ENCODE assay signal across 10 cellular contexts in the genomic region with DNA sequence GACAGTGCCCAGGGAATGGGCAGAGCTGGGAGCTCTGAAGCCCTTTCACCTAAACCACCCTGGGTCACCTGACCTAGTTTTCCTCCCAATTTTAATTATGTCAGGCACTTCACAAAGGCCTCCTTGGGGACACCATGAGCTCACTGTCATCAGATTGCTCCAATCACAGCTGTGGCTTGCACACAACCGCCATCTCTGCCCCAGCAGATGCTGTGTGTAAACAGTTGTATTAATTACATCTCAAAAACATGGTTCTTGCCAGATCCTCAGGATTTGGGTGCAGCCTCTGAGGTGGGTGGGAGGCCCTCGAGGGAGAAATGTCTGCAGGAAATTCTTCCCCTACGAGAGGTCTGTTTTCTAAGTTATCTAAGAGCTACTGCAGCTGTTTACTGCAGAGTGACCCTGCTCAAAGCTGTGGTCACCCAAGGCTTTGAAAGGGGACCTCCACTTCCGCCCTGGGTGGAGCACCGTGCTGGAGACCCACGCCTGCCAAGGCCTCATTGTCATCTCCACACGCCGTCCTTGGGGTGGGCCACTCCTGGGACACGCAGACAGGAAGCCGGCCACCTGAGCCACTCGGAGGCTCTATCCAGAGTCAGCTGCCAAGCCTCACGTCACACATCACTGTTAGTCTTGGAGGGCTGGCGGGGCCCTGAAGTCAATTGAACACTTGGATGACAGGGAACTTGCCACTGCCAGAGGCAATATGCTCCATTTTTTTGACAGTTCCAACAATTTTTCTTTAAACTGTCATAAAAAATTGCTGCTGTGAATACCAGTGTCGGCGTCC.
A peak's percentile ranks its signal among the peaks of the same experiment; 100 is the strongest.
DNase-seq lines count a peak whose midpoint lies in the region; ATAC-seq and TF ChIP-seq lines count a peak whose summit lies in the region.
"Had no signal": no experiment of that assay in that cellular context is flagged by ENCODE, and none has a peak within 500 bp of the region (broad histone marks: within the 10 kb centered on the region; RNA-seq: fewer than 3 reads in every experiment).

No MANE protein-coding gene starts in this region.

- H3K27me3 ChIP-seq in duodenal mucosa (ENCODE audit: control insufficient read depth in 1 of 2, insufficient read depth in 2 of 2, low read length in 2 of 2) (no peaks in the 10 kb centered on the region), lung (ENCODE audit: control insufficient read depth, insufficient read depth) (no peaks in the 10 kb centered on the region), thymus (ENCODE audit: control insufficient read depth, insufficient read depth) (no peaks in the 10 kb centered on the region)

- H3K4me1 Mint-ChIP-seq in activated T-cell treated with anti-CD3 and anti-CD28 coated beads, Interleukin-2, amount 50 U/mL, for 4 hours (ENCODE audit: low read depth), result peaks cover 3% of the 10 kb centered on the region

- H3K4me1 ChIP-seq in duodenal mucosa (ENCODE audit: control insufficient read depth in 1 of 2, insufficient read depth in 2 of 2, low read length in 2 of 2) (peaks cover under 1 to 15% of the 10 kb centered on the region in 2 donors), lung (ENCODE audit: control insufficient read depth in 2 of 2, insufficient read depth in 2 of 2, low read length in 2 of 2) (peaks cover 0 to 19% of the 10 kb centered on the region in 2 donors), thymus (ENCODE audit: control insufficient read depth, insufficient read depth, low read length) (no peaks in the 10 kb centered on the region)

- TF ChIP-seq CTCF in lung (IDR thresholded peaks at IDR 0.05; ENCODE audit: control extremely low read depth, extremely low read depth), result no peak

- no peak overlapping the region for H3K9ac ChIP-seq in duodenal mucosa (ENCODE audit: low read depth in 1 of 2, low read length in 2 of 2)

- DNase-seq in NCI-H2029 (lab: John Stamatoyannopoulos, UW) (peak; percentile 94), lung (ENCODE audit: low spot score) (no peak), NCI-H524 treated with DMSO at 0.1 percent for 48 hours (lab: John Stamatoyannopoulos, UW) (no peak)
- no peak for DNase-seq in activated T-cell treated with anti-CD3 and anti-CD28 coated beads, Interleukin-2, amount 50 U/mL, for 4 hours
- no peak for DNase-seq in stimulated activated CD4-positive, alpha-beta T cell treated with anti-CD3 and anti-CD28 coated beads, Interleukin-1b, Interleukin-23, amount 100 ng/mL, for 48 hours
- DNase-seq: activated CD4-positive, CD25-positive, alpha-beta regulatory T cell treated with anti-CD3 and anti-CD28 coated beads, Interleukin-2, amount 50 U/mL, for 72 hours; stimulated activated CD8-positive, alpha-beta memory T cell treated with anti-CD3 and anti-CD28 coated beads, Interleukin-4, amount 100 ng/mL, for 48 hours had no signal

- H3K27me3 Mint-ChIP-seq in activated T-cell treated with anti-CD3 and anti-CD28 coated beads, Interleukin-2, amount 50 U/mL, for 4 hours (ENCODE audit: low read depth), result peaks cover 14% of the 10 kb centered on the region

- H3K9me3 ChIP-seq in duodenal mucosa (ENCODE audit: control insufficient read depth in 1 of 2, low read length in 2 of 2) (no peaks in the 10 kb centered on the region), lung (ENCODE audit: control insufficient read depth in 2 of 2, insufficient read depth in 1 of 2, low read length in 1 of 2) (no peaks in the 10 kb centered on the region), thymus (ENCODE audit: control insufficient read depth) (peaks cover 2% of the 10 kb centered on the region)

- H3K9me3 Mint-ChIP-seq in activated T-cell treated with anti-CD3 and anti-CD28 coated beads, Interleukin-2, amount 50 U/mL, for 4 hours, result no peaks in the 10 kb centered on the region

- ATAC-seq in lung (ENCODE audit: insufficient read depth, low FRiP score) (peak; percentile 30), GM18519 (IDR thresholded peaks at IDR 0.05; ENCODE audit: low FRiP score, unreplicated experiment) (no peak)
- ATAC-seq in activated T-cell treated with anti-CD3 and anti-CD28 coated beads, Interleukin-2, amount 50 U/mL, for 4 hours, result no peak

- H3K36me3 ChIP-seq in duodenal mucosa (ENCODE audit: control insufficient read depth in 1 of 2, insufficient read depth in 2 of 2, low read length in 2 of 2), result no peaks in the 10 kb centered on the region
- no peaks in the 10 kb centered on the region for H3K36me3 ChIP-seq in lung (ENCODE audit: control insufficient read depth in 2 of 2, insufficient read depth in 2 of 2, low read length in 2 of 2)
- H3K36me3 ChIP-seq in thymus (ENCODE audit: control insufficient read depth, insufficient read depth), result no peaks in the 10 kb centered on the region

- H3K27ac ChIP-seq in duodenal mucosa (ENCODE audit: low read depth, low read length), result peak overlapping the region; percentile 11
- peak overlapping the region in 1 of 2 donors; percentile 66 for H3K27ac ChIP-seq in lung (ENCODE audit: low read depth in 1 of 2, low read length in 1 of 2)
- peak overlapping the region; percentile 67 for H3K27ac ChIP-seq in thymus (ENCODE audit: low read depth)

- H3K4me3 ChIP-seq in duodenal mucosa (ENCODE audit: low read depth in 1 of 2, low read length in 2 of 2) (no peak overlapping the region), lung (no peak overlapping the region), thymus (ENCODE audit: low read length) (no peak overlapping the region)

- WGBS in lung, 2 donors, result 42 to 56% methylated on average over 15 of the region's 15 CpGs
- 75% methylated on average over 15 of the region's 15 CpGs for WGBS in thymus

- no peak overlapping the region for H3K4me3 Mint-ChIP-seq in activated T-cell treated with anti-CD3 and anti-CD28 coated beads, Interleukin-2, amount 50 U/mL, for 4 hours

- H3K36me3 Mint-ChIP-seq in activated T-cell treated with anti-CD3 and anti-CD28 coated beads, Interleukin-2, amount 50 U/mL, for 4 hours (ENCODE audit: insufficient read depth), result no peaks in the 10 kb centered on the region
